Comparison of ENCODE assay signal across 16 cellular contexts in the genomic region with DNA sequence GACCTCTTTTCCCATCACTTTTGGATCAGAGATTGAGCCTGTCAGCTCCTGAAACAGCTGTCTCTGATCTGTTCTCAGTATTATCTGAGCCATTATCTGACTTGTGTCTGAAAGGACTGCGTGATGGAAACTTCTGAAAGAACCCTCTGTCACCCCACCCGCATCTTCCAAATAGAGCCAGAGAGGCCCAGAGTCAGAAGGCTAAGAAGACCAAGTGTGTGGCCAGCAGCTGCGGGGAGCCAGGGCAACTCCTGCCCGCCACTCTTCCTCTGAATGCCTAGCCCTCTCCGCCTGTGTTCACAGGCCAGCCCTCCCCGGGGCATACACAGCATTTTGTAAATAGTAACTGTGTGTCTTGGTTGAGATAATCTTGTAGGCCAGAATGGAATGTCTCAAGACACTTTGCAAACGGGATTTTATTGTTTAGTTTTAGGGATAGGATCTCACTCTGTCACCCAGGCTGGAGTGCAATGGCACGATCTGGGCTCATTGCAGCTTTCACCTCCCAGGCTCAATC.
DNase-seq lines count a peak whose midpoint lies in the region; ATAC-seq, FAIRE-seq and TF ChIP-seq lines count a peak whose summit lies in the region.
"Had no signal": no experiment of that assay in that cellular context is flagged by ENCODE, and none has a peak within 500 bp of the region (broad histone marks: within the 10 kb centered on the region; RNA-seq: fewer than 3 reads in every experiment).

No MANE protein-coding gene starts in this region.

- no peak overlapping the region for H3K4me3 Mint-ChIP-seq in T-helper 17 cell
- H3K4me3 Mint-ChIP-seq: dendritic cell treated with granulocyte-macrophage colony-stimulating factor and Interleukin-4, amounts not matched to agents 40 ng/mL and 50 ng/mL, for 4 days; stimulated activated naive CD8-positive, alpha-beta T cell treated with anti-CD3 and anti-CD28 coated beads, Interleukin-15, Interleukin-2, amounts not matched to agents 100 ng/mL and 50 ng/mL, for 24 hours had no signal

- TF ChIP-seq RAD21 in SK-N-SH (IDR thresholded peaks at IDR 0.05; ENCODE audit: low read length), result no peak

- no peak overlapping the region for H3K4me2 ChIP-seq in SK-N-SH

- no peak overlapping the region for H3K9ac ChIP-seq in SK-N-SH

- peaks cover 4% of the 10 kb centered on the region for H3K4me1 Mint-ChIP-seq in T-helper 17 cell

- intact Hi-C loops in left ventricle myocardium superior (cut with micrococcal nuclease) (no loop called here), pancreas (cut with DNase I) (no loop called here)

- no peak for ATAC-seq in SK-N-SH treated with all-trans-retinoic acid at 6 μM for 48 hours
- ATAC-seq in left ventricle myocardium superior, result peak; percentile 80
- ATAC-seq in pancreas, result peak in 3 of 4 donors; percentile 32 to 50 (median 40)
- no peak for ATAC-seq in HG03135 (IDR thresholded peaks at IDR 0.05; ENCODE audit: unreplicated experiment)
- ATAC-seq in T-helper 17 cell, result no peak
- ATAC-seq in HG03457 (IDR thresholded peaks at IDR 0.05; ENCODE audit: unreplicated experiment), result no peak
- ATAC-seq: activated naive CD4-positive, alpha-beta T cell treated with anti-CD3 and anti-CD28 coated beads, Interleukin-2, amount 50 U/mL, for 72 hours had no signal

- no peak overlapping the region for H3K27ac ChIP-seq in SK-N-SH (ENCODE audit: low read depth in 2 of 2, low read length in 1 of 2)
- H3K27ac ChIP-seq in pancreas, result no peak overlapping the region
- H3K27ac ChIP-seq: ovary had no signal

- H3K36me3 ChIP-seq in SK-N-SH (replicated peaks in 1 of 2; ENCODE audit: control insufficient read depth in 1 of 2, insufficient read depth in 2 of 2, low read length in 1 of 2) (peaks cover 0 to 5% of the 10 kb centered on the region in 2 experiments), pancreas (no peaks in the 10 kb centered on the region)
- H3K36me3 ChIP-seq: ovary had no signal

- peaks cover 6% of the 10 kb centered on the region for H3K36me3 Mint-ChIP-seq in T-helper 17 cell (ENCODE audit: low read depth)
- H3K36me3 Mint-ChIP-seq: activated naive CD4-positive, alpha-beta T cell treated with anti-CD3 and anti-CD28 coated beads, Interleukin-2, amount 50 U/mL, for 72 hours had no signal

- H3K27me3 ChIP-seq in SK-N-SH (ENCODE audit: insufficient read depth) (no peaks in the 10 kb centered on the region), pancreas (no peaks in the 10 kb centered on the region)
- H3K27me3 ChIP-seq: ovary had no signal

- POLR2A ChIA-PET in SK-N-SH (lab: Yijun Ruan, JAX), result interaction anchor here (0.5 to 0.6 kb wide), 2 partner anchors 64 to 123 kb away, joined by 3 to 4 read pairs; no protein-coding TSS in a partner anchor

- H3K4me1 ChIP-seq in SK-N-SH (ENCODE audit: control insufficient read depth in 1 of 2, insufficient read depth in 2 of 2, low read depth in 1 of 2, low read length in 1 of 2) (no peaks in the 10 kb centered on the region; a peak in 1 of 4 replicates), pancreas (no peaks in the 10 kb centered on the region)

- H3F3A ChIP-seq in SK-N-SH (replicated peaks; ENCODE audit: insufficient read depth), result no peaks in the 10 kb centered on the region

- H3K4me3 ChIP-seq in SK-N-SH (ENCODE audit: low read depth in 2 of 2, low read length in 1 of 2) (no peak overlapping the region), pancreas (no peak overlapping the region)
- H3K4me3 ChIP-seq: ovary had no signal

- H3K9me3 ChIP-seq in SK-N-SH, result no peaks in the 10 kb centered on the region
- H3K9me3 ChIP-seq in pancreas, result no peaks in the 10 kb centered on the region
- H3K9me3 ChIP-seq in T-helper 17 cell (ENCODE audit: control insufficient read depth, low read length, poor library complexity, severe bottlenecking), result no peaks in the 10 kb centered on the region
- H3K9me3 ChIP-seq: ovary had no signal

- 67% methylated on average over 8 of the region's 8 CpGs for WGBS in SK-N-SH (ENCODE audit: low lambda C conversion rate)
- WGBS in pancreas, 2 donors, result 71 to 74% methylated on average over 8 of the region's 8 CpGs

- no peak for TF ChIP-seq EP300 in SK-N-SH (IDR thresholded peaks at IDR 0.05; ENCODE audit: borderline replicate concordance in 1 of 2, low read depth in 1 of 2, low read length in 1 of 2)

- CTCF ChIA-PET in SK-N-SH (lab: Yijun Ruan, JAX), result interaction anchor here (1.9 kb wide), 1 partner anchor 309 kb away, joined by 6 read pairs; no protein-coding TSS in a partner anchor

- FAIRE-seq in pancreas (lab: Jason Lieb, UNC), result no peak

- no peaks in the 10 kb centered on the region for H3K27me3 Mint-ChIP-seq in T-helper 17 cell
- H3K27me3 Mint-ChIP-seq: dendritic cell treated with granulocyte-macrophage colony-stimulating factor and Interleukin-4, amounts not matched to agents 40 ng/mL and 50 ng/mL, for 4 days; stimulated activated naive CD8-positive, alpha-beta T cell treated with anti-CD3 and anti-CD28 coated beads, Interleukin-15, Interleukin-2, amounts not matched to agents 100 ng/mL and 50 ng/mL, for 24 hours had no signal

- H3K27ac Mint-ChIP-seq in T-helper 17 cell, result no peak overlapping the region
- H3K27ac Mint-ChIP-seq: activated naive CD4-positive, alpha-beta T cell treated with anti-CD3 and anti-CD28 coated beads, Interleukin-2, amount 50 U/mL, for 72 hours; dendritic cell treated with granulocyte-macrophage colony-stimulating factor and Interleukin-4, amounts not matched to agents 40 ng/mL and 50 ng/mL, for 4 days; stimulated activated naive CD8-positive, alpha-beta T cell treated with anti-CD3 and anti-CD28 coated beads, Interleukin-15, Interleukin-2, amounts not matched to agents 100 ng/mL and 50 ng/mL, for 24 hours had no signal

- H3K9me2 ChIP-seq in SK-N-SH, result no peaks in the 10 kb centered on the region

- 0 out of 2 replicates have a peak, but pooled peaks cover 3% of the 10 kb centered on the region for H3K79me2 ChIP-seq in SK-N-SH (ENCODE audit: insufficient read depth)

- H4K20me1 ChIP-seq in SK-N-SH (ENCODE audit: insufficient read depth), result no peaks in the 10 kb centered on the region

- TF ChIP-seq CTCF in SK-N-SH (IDR thresholded peaks at IDR 0.05) (no peak), pancreas (IDR thresholded peaks at IDR 0.05) (no peak)

- peak; percentile 14 for DNase-seq in SK-N-SH
- peak; percentile 58 for DNase-seq in left ventricle myocardium superior
- DNase-seq in pancreas, result no peak
- no peak for DNase-seq in T-helper 17 cell
- no peak for DNase-seq in GM03348 (ENCODE audit: low spot score)
- DNase-seq: foreskin fibroblast; GOT3; NCI-H1694; ovary; stimulated activated CD4-positive, alpha-beta T cell treated with anti-CD3 and anti-CD28 coated beads, Interleukin-4, amount 100 ng/mL, for 24 hours had no signal

- no peak overlapping the region for H2AFZ ChIP-seq in SK-N-SH (ENCODE audit: low read depth)

TF ChIP-seq in SK-N-SH, 30 proteins besides CTCF, POLR2A, EP300 and RAD21:
- no peak for TF ChIP-seq FOSL2 (IDR thresholded peaks at IDR 0.05; ENCODE audit: borderline replicate concordance, low read depth)

TF ChIP-seq in SK-N-SH treated with all-trans-retinoic acid at 6 μM for 48 hours, 23 proteins besides CTCF, POLR2A, EP300 and RAD21:
- no peak for TF ChIP-seq OSR1 (CRISPR knock-in tag; IDR thresholded peaks at IDR 0.05)

Comparison
In these comparisons a context has a peak if more than half of its experiments do, and no peak if none do; other contexts are left out.
1. DNase-seq: peak in SK-N-SH (single experiment) and left ventricle myocardium superior (single experiment); none in pancreas (0 of 6), T-helper 17 cell (0 of 3) and GM03348 (single experiment).
2. ATAC-seq: peak in left ventricle myocardium superior (single experiment) and pancreas (3 of 4); none in SK-N-SH treated with all-trans-retinoic acid at 6 μM for 48 hours (single experiment), HG03135 (single experiment), T-helper 17 cell (single experiment) and HG03457 (single experiment).